Comparison of ENCODE assay signal across 8 cellular contexts in the genomic region with DNA sequence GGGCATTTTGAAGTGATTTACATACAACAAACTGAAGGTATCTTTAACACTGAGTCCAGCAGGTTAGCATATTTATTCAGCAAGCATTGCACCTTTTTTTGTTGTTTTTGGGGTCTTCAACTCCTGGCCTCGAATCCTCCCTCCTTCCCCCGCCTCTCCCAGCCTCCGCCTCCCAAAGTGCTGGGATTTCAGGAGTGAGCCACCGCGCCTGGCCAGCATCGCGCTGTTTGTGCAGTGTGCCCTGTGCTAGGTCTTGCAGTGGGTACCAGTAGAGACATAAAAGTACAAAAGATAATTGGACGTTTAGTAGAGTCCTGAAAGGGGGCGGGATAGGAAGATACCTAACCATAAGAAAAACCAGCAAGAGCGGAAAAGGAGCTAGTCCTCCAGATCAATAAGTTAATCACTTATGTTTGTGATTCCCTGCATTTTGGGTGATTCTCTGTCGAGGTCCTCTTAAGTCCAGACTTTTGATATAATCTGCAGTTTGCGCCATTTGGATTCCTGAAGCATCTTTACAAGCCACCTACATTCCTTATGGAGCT.
DNase-seq lines count a peak whose midpoint lies in the region; ATAC-seq and TF ChIP-seq lines count a peak whose summit lies in the region.

No MANE protein-coding gene starts in this region.

- H3K4me3 Mint-ChIP-seq in stimulated activated naive CD8-positive, alpha-beta T cell treated with anti-CD3 and anti-CD28 coated beads, Interleukin-15, amount 100 ng/mL, for 72 hours = peak overlapping the region; percentile 85

- no peaks in the 10 kb centered on the region for H3K27me3 ChIP-seq in iPS DF 6.9 (ENCODE audit: control insufficient read depth, insufficient read depth, low read length)

- H3K27ac Mint-ChIP-seq in stimulated activated naive CD8-positive, alpha-beta T cell treated with anti-CD3 and anti-CD28 coated beads, Interleukin-15, amount 100 ng/mL, for 72 hours = peak overlapping the region; percentile 93 to 94

- H3K4me1 Mint-ChIP-seq in stimulated activated naive CD8-positive, alpha-beta T cell treated with anti-CD3 and anti-CD28 coated beads, Interleukin-15, amount 100 ng/mL, for 72 hours = peaks cover 43% of the 10 kb centered on the region

- H3K27ac ChIP-seq in iPS DF 6.9 (ENCODE audit: low read length) = no peak overlapping the region

- H3K4me3 ChIP-seq in WI38 (ENCODE audit: low read depth, low read length) (peak overlapping the region; percentile 64), iPS DF 6.9 (ENCODE audit: low read length) (peak overlapping the region; percentile 87; the same call in 1 of the 2 replicates)

- no CpG with 5 or more reads among the region's 12 CpGs for WGBS in iPS DF 6.9 (ENCODE audit: insufficient coverage, insufficient read length)

- H3K36me3 ChIP-seq in iPS DF 6.9 (ENCODE audit: control insufficient read depth, insufficient read depth, low read length) = no peaks in the 10 kb centered on the region

- no peaks in the 10 kb centered on the region for H3K4me1 ChIP-seq in iPS DF 6.9 (ENCODE audit: control insufficient read depth, insufficient read depth, low read length)

- H3K9me3 ChIP-seq in iPS DF 6.9 (ENCODE audit: control insufficient read depth, insufficient read depth, low read length) = no peaks in the 10 kb centered on the region

- no peaks in the 10 kb centered on the region for H3K27me3 Mint-ChIP-seq in stimulated activated naive CD8-positive, alpha-beta T cell treated with anti-CD3 and anti-CD28 coated beads, Interleukin-15, amount 100 ng/mL, for 72 hours

- H3K9me3 Mint-ChIP-seq in stimulated activated naive CD8-positive, alpha-beta T cell treated with anti-CD3 and anti-CD28 coated beads, Interleukin-15, amount 100 ng/mL, for 72 hours = no peaks in the 10 kb centered on the region

- TF ChIP-seq CTCF in WI38 (IDR thresholded peaks at IDR 0.05; ENCODE audit: low read depth, low read length) (no peak), GM20000 (IDR thresholded peaks at IDR 0.05; ENCODE audit: extremely low read depth, missing control alignments) (no peak)

- DNase-seq in NCI-H146 (lab: John Stamatoyannopoulos, UW) (peak; percentile 24), NCI-H146 treated with DMSO at 0.1 percent for 48 hours (lab: John Stamatoyannopoulos, UW; ENCODE audit: unreplicated experiment) (no peak), iPS DF 6.9 (ENCODE audit: low read depth, low spot score) (no peak), OCI-M1 (lab: John Stamatoyannopoulos, UW) (no peak), AML-193 (lab: John Stamatoyannopoulos, UW) (no peak), GM20000 (ENCODE audit: low spot score) (no peak)
- no peak for DNase-seq in stimulated activated naive CD8-positive, alpha-beta T cell treated with anti-CD3 and anti-CD28 coated beads, Interleukin-15, amount 100 ng/mL, for 72 hours

- no peak for ATAC-seq in stimulated activated naive CD8-positive, alpha-beta T cell treated with anti-CD3 and anti-CD28 coated beads, Interleukin-15, amount 100 ng/mL, for 72 hours
